1 cellular context compared by ENCODE assay signal in genomic region chr12:44875954-44876553, GRCh38.
TF ChIP-seq lines count a peak whose summit lies in the region.

NELL2 (minus strand) TSS chr12:44876315; CDS start chr12:44875869, 446 bp downstream.

TF ChIP-seq in HEK293, 187 proteins besides CTCF, POLR2A, EP300 and RAD21 (continued from another document):
- TF ChIP-seq PATZ1 (tag by site-specific recombination; IDR thresholded peaks at IDR 0.05), result peak; percentile 82
- 0 out of 2 replicates have a peak, but pooled peaks have one; percentile 21 for TF ChIP-seq ZBTB1 (tag by site-specific recombination; IDR thresholded peaks at IDR 0.05)
- TF ChIP-seq ZNF416 (tag by site-specific recombination; IDR thresholded peaks at IDR 0.05), result no peak
- peak; percentile 70 for TF ChIP-seq GLIS2 (tag by site-specific recombination; IDR thresholded peaks at IDR 0.05)
- TF ChIP-seq SP2 (tag by site-specific recombination; IDR thresholded peaks at IDR 0.05), result 0 out of 2 replicates have a peak, but pooled peaks have one; percentile 56
- peak; percentile 85 for TF ChIP-seq PRDM10 (tag by site-specific recombination; IDR thresholded peaks at IDR 0.05)
- no peak for TF ChIP-seq ZNF169 (tag by site-specific recombination; IDR thresholded peaks at IDR 0.05)
- TF ChIP-seq GLIS1 (tag by site-specific recombination; IDR thresholded peaks at IDR 0.05), result peak; percentile 55
- no peak for TF ChIP-seq ZNF48 (tag by site-specific recombination; IDR thresholded peaks at IDR 0.05)
- TF ChIP-seq ZSCAN18 (tag by site-specific recombination; IDR thresholded peaks at IDR 0.05), result no peak
- TF ChIP-seq ZNF404 (tag by site-specific recombination; IDR thresholded peaks at IDR 0.05), result no peak
- TF ChIP-seq ZNF639 (tag by site-specific recombination; IDR thresholded peaks at IDR 0.05), result no peak
- peak; percentile 31; the same call in 1 of the 2 replicates for TF ChIP-seq ZIC2 (tag by site-specific recombination; IDR thresholded peaks at IDR 0.05)
- no peak for TF ChIP-seq ZNF791 (tag by site-specific recombination; IDR thresholded peaks at IDR 0.05)
- TF ChIP-seq ZSCAN4 (tag by site-specific recombination; IDR thresholded peaks at IDR 0.05), result no peak
- peak; percentile 72 for TF ChIP-seq ZNF335 (tag by site-specific recombination; conservative IDR thresholded peaks at IDR 0.05)
